23 cellular contexts compared by ENCODE assay signal in genomic region chr1:93521618-93522017, GRCh38.
"Had no signal": no experiment of that assay in that cellular context is flagged by ENCODE, and none has a peak within 500 bp of the region (broad histone marks: within the 10 kb centered on the region; RNA-seq: fewer than 3 reads in every experiment).

No MANE protein-coding gene starts in this region.

- H3K4me3 ChIP-seq: coronary artery, dorsolateral prefrontal cortex, esophagus squamous epithelium, gastrocnemius medialis, heart right ventricle, left lung, lower lobe of right lung, mucosa of descending colon had no signal

- FAIRE-seq: keratinocyte had no signal

- H3K36me3 ChIP-seq: esophagus squamous epithelium, gastrocnemius medialis, left lung, lower lobe of right lung had no signal

- H3K27me3 ChIP-seq: esophagus squamous epithelium, gastrocnemius medialis, heart right ventricle, left lung had no signal

- H3K4me1 ChIP-seq: lower lobe of right lung had no signal

- H3K9me3 ChIP-seq: esophagus squamous epithelium, gastrocnemius medialis, heart right ventricle, left lung, lower lobe of right lung, mucosa of descending colon had no signal

- DNase-seq: dermis blood vessel endothelial cell; dorsolateral prefrontal cortex; effector CD4-positive, alpha-beta T cell; effector memory CD8-positive, alpha-beta T cell; endodermal cell; erythroblast; esophagus squamous epithelium; foreskin fibroblast; foreskin melanocyte; gastrocnemius medialis; glutamatergic neuron; head of caudate nucleus; heart right ventricle; hippocampal formation; left cardiac atrium; left lung; left ventricle myocardium superior; lower lobe of right lung; mesenchymal stem cell; mucosa of descending colon had no signal

- H3K27ac ChIP-seq: coronary artery, dorsolateral prefrontal cortex, epithelial cell of prostate, esophagus squamous epithelium, gastrocnemius medialis, heart right ventricle, left lung, lower lobe of right lung had no signal
